10 cellular contexts compared by ENCODE assay signal in the genomic region with DNA sequence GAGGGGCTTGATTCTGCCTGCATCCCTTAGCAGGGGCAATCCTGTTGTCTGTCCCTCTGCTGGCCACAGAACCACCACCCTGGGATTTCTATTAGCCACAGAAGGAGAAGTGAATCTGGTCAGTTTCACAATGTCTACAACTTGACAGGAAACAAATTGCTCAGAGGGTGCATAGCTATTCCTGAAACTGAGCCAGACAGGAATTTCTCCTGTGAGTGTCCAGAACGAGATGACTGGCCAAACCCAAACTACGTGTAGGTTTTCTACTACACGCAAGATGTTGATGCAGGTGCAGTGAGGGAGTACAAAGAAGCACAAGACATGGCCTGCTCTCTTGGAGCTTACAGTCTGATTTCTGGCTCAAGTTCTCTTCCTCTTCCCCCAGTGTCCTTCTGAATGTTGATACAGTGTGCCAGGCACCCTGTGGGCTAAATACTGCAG.
DNase-seq lines count a peak whose midpoint lies in the region; ATAC-seq and TF ChIP-seq lines count a peak whose summit lies in the region.
"Had no signal": no experiment of that assay in that cellular context is flagged by ENCODE, and none has a peak within 500 bp of the region (broad histone marks: within the 10 kb centered on the region; RNA-seq: fewer than 3 reads in every experiment).

No MANE protein-coding gene starts in this region.

- no peak for TF ChIP-seq CTCF in natural killer cell (IDR thresholded peaks at IDR 0.05)

- H3K27me3 ChIP-seq in H7 (ENCODE audit: control insufficient read depth, insufficient read depth, low read length): no peaks in the 10 kb centered on the region
- H3K27me3 ChIP-seq: SJCRH30 had no signal

- peaks cover 66 to 77% of the 10 kb centered on the region in 2 donors for H3K4me1 Mint-ChIP-seq in natural killer cell treated with Interleukin-12 subunit alpha and Interleukin-12 subunit beta and Interleukin-15 and Interleukin-18, amount 100 ng/mL, for 72 hours (ENCODE audit: low read depth in 2 of 2)
- H3K4me1 Mint-ChIP-seq in natural killer cell: peaks cover 52 to 65% of the 10 kb centered on the region in 2 donors

- H3K4me3 Mint-ChIP-seq in natural killer cell treated with Interleukin-12 subunit alpha and Interleukin-12 subunit beta and Interleukin-15 and Interleukin-18, amount 100 ng/mL, for 72 hours: peak overlapping the region; percentile 51
- no peak overlapping the region for H3K4me3 Mint-ChIP-seq in natural killer cell
- H3K4me3 Mint-ChIP-seq: activated naive CD8-positive, alpha-beta T cell treated with anti-CD3 and anti-CD28 coated beads, Interleukin-2, amount 10 ng/mL, durations not matched to agents 7 days and 5 days had no signal

- intact Hi-C loops in natural killer cell (cut with micrococcal nuclease): no loop called here

- no peaks in the 10 kb centered on the region for H3K9me3 Mint-ChIP-seq in natural killer cell treated with Interleukin-12 subunit alpha and Interleukin-12 subunit beta and Interleukin-15 and Interleukin-18, amount 100 ng/mL, for 72 hours
- no peaks in the 10 kb centered on the region for H3K9me3 Mint-ChIP-seq in natural killer cell

- peak overlapping the region in 1 of 2 donors; percentile 24 for H3K27ac Mint-ChIP-seq in natural killer cell treated with Interleukin-12 subunit alpha and Interleukin-12 subunit beta and Interleukin-15 and Interleukin-18, amount 100 ng/mL, for 72 hours
- no peak overlapping the region for H3K27ac Mint-ChIP-seq in natural killer cell
- H3K27ac Mint-ChIP-seq: activated naive CD8-positive, alpha-beta T cell treated with anti-CD3 and anti-CD28 coated beads, Interleukin-2, amount 10 ng/mL, durations not matched to agents 7 days and 5 days had no signal

- no peak for ATAC-seq in natural killer cell treated with Interleukin-12 subunit alpha and Interleukin-12 subunit beta and Interleukin-15 and Interleukin-18, amount 100 ng/mL, for 72 hours
- no peak for ATAC-seq in natural killer cell
- ATAC-seq in HG03457 (IDR thresholded peaks at IDR 0.05; ENCODE audit: unreplicated experiment): peak; percentile 37

- no peaks in the 10 kb centered on the region for H3K36me3 ChIP-seq in H7 (replicated peaks; ENCODE audit: control insufficient read depth, insufficient read depth, low read length)

- no peak for DNase-seq in natural killer cell treated with Interleukin-12 subunit alpha and Interleukin-12 subunit beta and Interleukin-15 and Interleukin-18, amount 100 ng/mL, for 72 hours (ENCODE audit: low spot score)
- DNase-seq in natural killer cell: no peak
- peak; percentile 11 for DNase-seq in cerebellum (ENCODE audit: low spot score)
- no peak for DNase-seq in stimulated activated CD4-positive, alpha-beta T cell treated with anti-CD3 and anti-CD28 coated beads, Interleukin-2, amount 100 ng/mL, for 48 hours
- DNase-seq in A172 (ENCODE audit: low spot score): no peak
- DNase-seq in middle frontal gyrus (ENCODE audit: extremely low spot score, low spot score): no peak
- no peak for DNase-seq in H7
- DNase-seq: activated naive CD8-positive, alpha-beta T cell treated with anti-CD3 and anti-CD28 coated beads, Interleukin-2, amount 10 ng/mL, durations not matched to agents 7 days and 5 days; SJCRH30 had no signal

- H3K27me3 Mint-ChIP-seq in natural killer cell treated with Interleukin-12 subunit alpha and Interleukin-12 subunit beta and Interleukin-15 and Interleukin-18, amount 100 ng/mL, for 72 hours: peaks cover 0 to 21% of the 10 kb centered on the region in 2 donors
- peaks cover 10 to 13% of the 10 kb centered on the region in 2 donors for H3K27me3 Mint-ChIP-seq in natural killer cell (ENCODE audit: low read depth in 2 of 2)

- no peak overlapping the region for H3K4me3 ChIP-seq in H7 (ENCODE audit: insufficient read depth, low read depth, low read length)
- H3K4me3 ChIP-seq: SJCRH30 had no signal

- H3K36me3 Mint-ChIP-seq in natural killer cell treated with Interleukin-12 subunit alpha and Interleukin-12 subunit beta and Interleukin-15 and Interleukin-18, amount 100 ng/mL, for 72 hours: no peaks in the 10 kb centered on the region
- H3K36me3 Mint-ChIP-seq in natural killer cell: no peaks in the 10 kb centered on the region
- H3K36me3 Mint-ChIP-seq: activated naive CD8-positive, alpha-beta T cell treated with anti-CD3 and anti-CD28 coated beads, Interleukin-2, amount 10 ng/mL, durations not matched to agents 7 days and 5 days had no signal
